In genomic region chr9:41174994-41175393, GRCh38 we compare ENCODE assay signal across 6 cellular contexts. TPM values are rescaled to one million over a fixed set of nuclear protein-coding genes. Genes with fewer than 3 reads are reported as not detected.
"Had no signal": no experiment of that assay in that cellular context is flagged by ENCODE, and none has a peak within 500 bp of the region (broad histone marks: within the 10 kb centered on the region; RNA-seq: fewer than 3 reads in every experiment).

No MANE protein-coding gene starts in this region.

RNA-seq across cellular contexts. Expression of gene FOXD4L6, which starts 46.5 kb away (rescaled TPM):
- total RNA-seq: HT-29, IMR-90, PC-9, Peyer's patch, Right ventricle myocardium inferior, RPMI7951 had no signal
- polyA plus RNA-seq: IMR-90 had no signal
